17 cellular contexts compared by ENCODE assay signal in the genomic region with DNA sequence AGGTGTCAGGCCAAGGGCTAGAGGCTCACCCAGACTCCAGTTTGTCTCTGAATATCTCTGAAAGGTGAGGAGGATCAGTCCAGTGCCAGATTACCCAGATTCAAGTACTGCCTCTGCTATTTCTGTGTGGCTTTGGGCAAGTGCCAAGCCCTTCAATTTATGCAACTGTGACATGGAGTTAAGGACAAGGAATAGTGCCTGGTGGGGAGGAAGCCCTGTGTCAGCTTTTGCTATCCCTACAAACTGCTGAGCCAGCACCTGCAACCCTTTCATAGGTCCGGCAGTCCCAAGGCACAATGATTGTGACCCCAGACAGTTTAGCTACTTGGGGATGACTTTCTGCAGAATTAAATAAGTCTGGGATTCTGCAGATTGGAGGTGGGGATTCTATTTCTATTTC.
DNase-seq lines count a peak whose midpoint lies in the region; ATAC-seq and TF ChIP-seq lines count a peak whose summit lies in the region.
"Had no signal": no experiment of that assay in that cellular context is flagged by ENCODE, and none has a peak within 500 bp of the region (broad histone marks: within the 10 kb centered on the region; RNA-seq: fewer than 3 reads in every experiment).

No MANE protein-coding gene starts in this region.

- H3K36me3 Mint-ChIP-seq in chondrocyte (ENCODE audit: low read depth) = peaks cover 23% of the 10 kb centered on the region
- H3K36me3 Mint-ChIP-seq: CD4-positive, alpha-beta memory T cell had no signal

- intact Hi-C loops in upper lobe of right lung (cut with DNase I) = no loop called here

- H3K27me3 ChIP-seq in lung (ENCODE audit: control insufficient read depth, insufficient read depth) (no peaks in the 10 kb centered on the region), upper lobe of right lung (no peaks in the 10 kb centered on the region)
- H3K27me3 ChIP-seq: vagina had no signal

- no peak overlapping the region for H3K4me3 Mint-ChIP-seq in chondrocyte (ENCODE audit: unreplicated experiment)
- H3K4me3 Mint-ChIP-seq: CD4-positive, alpha-beta memory T cell; IgD-negative memory B cell; naive B cell had no signal

- no peak for ATAC-seq in lung (ENCODE audit: insufficient read depth, low FRiP score)
- peak; percentile 74 for ATAC-seq in upper lobe of right lung
- ATAC-seq in GM21825 (IDR thresholded peaks at IDR 0.05; ENCODE audit: unreplicated experiment) = no peak
- no peak for ATAC-seq in GM19328 (IDR thresholded peaks at IDR 0.05; ENCODE audit: unreplicated experiment)
- no peak for ATAC-seq in GM21619 (IDR thresholded peaks at IDR 0.05; ENCODE audit: unreplicated experiment)
- ATAC-seq: activated naive CD4-positive, alpha-beta T cell treated with anti-CD3 and anti-CD28 coated beads, Interleukin-2, amount 50 U/mL, for 72 hours had no signal

- H3K4me1 Mint-ChIP-seq in chondrocyte (ENCODE audit: low read depth) = peaks cover 54% of the 10 kb centered on the region
- H3K4me1 Mint-ChIP-seq: CD4-positive, alpha-beta memory T cell; naive B cell had no signal

- H3K9me3 Mint-ChIP-seq in chondrocyte (ENCODE audit: low read depth) = no peaks in the 10 kb centered on the region

- DNase-seq in NCI-H345 (lab: John Stamatoyannopoulos, UW) = peak; percentile 25
- DNase-seq in NCI-H345 treated with DMSO at 0.1 percent for 48 hours (lab: John Stamatoyannopoulos, UW; ENCODE audit: unreplicated experiment) = no peak
- no peak for DNase-seq in chondrocyte (ENCODE audit: low spot score)
- DNase-seq in lung (ENCODE audit: low spot score) = peak; percentile 53
- no peak for DNase-seq in upper lobe of right lung
- DNase-seq: activated CD4-positive, alpha-beta T cell treated with anti-CD3 and anti-CD28 coated beads for 4 hours; activated T-cell treated with anti-CD3 and anti-CD28 coated beads for 4 hours; CD4-positive, alpha-beta memory T cell; glutamatergic neuron; naive B cell; stimulated activated CD4-positive, alpha-beta T cell treated with anti-CD3 and anti-CD28 coated beads, Interleukin-2, amount 100 ng/mL, for 48 hours had no signal

- H3K9me3 ChIP-seq in lung (ENCODE audit: control insufficient read depth in 2 of 2, insufficient read depth in 1 of 2, low read length in 1 of 2) = no peaks in the 10 kb centered on the region
- H3K9me3 ChIP-seq in upper lobe of right lung = no peaks in the 10 kb centered on the region
- H3K9me3 ChIP-seq: vagina had no signal

- H3K36me3 ChIP-seq in lung (ENCODE audit: control insufficient read depth in 2 of 2, insufficient read depth in 2 of 2, low read length in 2 of 2) (peaks cover 10 to 37% of the 10 kb centered on the region in 2 donors), upper lobe of right lung (peaks cover 30% of the 10 kb centered on the region)

- TF ChIP-seq CTCF in chondrocyte (IDR thresholded peaks at IDR 0.05) (no peak), lung (IDR thresholded peaks at IDR 0.05; ENCODE audit: control extremely low read depth, extremely low read depth) (no peak), upper lobe of right lung (IDR thresholded peaks at IDR 0.05) (no peak)

- H3K27ac ChIP-seq in lung (ENCODE audit: low read depth in 1 of 2, low read length in 1 of 2) (no peak overlapping the region), upper lobe of right lung (no peak overlapping the region)
- H3K27ac ChIP-seq: vagina had no signal

- peak overlapping the region; percentile 84 for H3K27ac Mint-ChIP-seq in chondrocyte (ENCODE audit: unreplicated experiment)
- H3K27ac Mint-ChIP-seq: activated naive CD4-positive, alpha-beta T cell treated with anti-CD3 and anti-CD28 coated beads, Interleukin-2, amount 50 U/mL, for 72 hours; CD4-positive, alpha-beta memory T cell; IgD-negative memory B cell; naive B cell had no signal

- no peaks in the 10 kb centered on the region for H3K27me3 Mint-ChIP-seq in chondrocyte (ENCODE audit: low read depth)

- 80 to 100% methylated on average over 1 of the region's 1 CpG for WGBS in lung, 2 donors

- H3K4me3 ChIP-seq in lung (no peak overlapping the region), upper lobe of right lung (no peak overlapping the region)
- H3K4me3 ChIP-seq: vagina had no signal

- H3K4me1 ChIP-seq in lung (ENCODE audit: control insufficient read depth in 2 of 2, insufficient read depth in 2 of 2, low read length in 2 of 2) = peaks cover 4 to 17% of the 10 kb centered on the region in 2 donors
- H3K4me1 ChIP-seq in upper lobe of right lung = no peaks in the 10 kb centered on the region

Comparison
In these comparisons a context has a peak if more than half of its experiments do, and no peak if none do; other contexts are left out.
1. DNase-seq: peak in NCI-H345 (single experiment) and lung (single experiment); none in NCI-H345 treated with DMSO at 0.1 percent for 48 hours (single experiment), chondrocyte (single experiment) and upper lobe of right lung (single experiment).